ENCODE assay signal across 9 cellular contexts in the genomic region with DNA sequence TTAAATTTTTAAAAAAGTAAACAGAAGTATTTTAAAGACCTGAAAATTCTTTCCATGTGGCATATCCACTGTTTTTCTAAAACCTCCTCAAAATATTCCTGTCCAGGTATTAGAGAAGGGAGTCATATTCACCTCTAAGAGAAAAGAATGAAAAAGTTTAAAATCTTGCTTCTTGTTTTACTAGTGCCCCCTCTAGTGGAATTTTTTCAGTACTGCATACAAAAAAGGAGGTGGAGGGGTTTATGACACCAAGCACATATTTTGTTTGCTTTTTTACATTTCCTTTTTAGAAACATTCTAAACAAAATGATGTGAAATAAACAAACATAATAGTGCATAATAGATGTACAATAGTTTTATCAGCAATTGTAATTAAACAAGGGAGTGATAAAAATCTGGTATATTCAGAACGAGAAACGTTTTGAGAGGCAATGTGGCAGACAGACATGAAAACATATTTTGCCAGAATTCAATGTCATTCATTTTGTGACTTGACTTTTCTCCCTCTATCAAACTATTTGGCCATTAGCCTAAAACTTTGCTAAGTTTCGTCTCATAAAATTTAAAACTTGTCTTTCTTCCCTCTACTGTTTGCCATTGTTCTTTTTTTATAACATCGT.
DNase-seq lines count a peak whose midpoint lies in the region; ATAC-seq and TF ChIP-seq lines count a peak whose summit lies in the region.
"Had no signal": no experiment of that assay in that cellular context is flagged by ENCODE, and none has a peak within 500 bp of the region (broad histone marks: within the 10 kb centered on the region; RNA-seq: fewer than 3 reads in every experiment).

No MANE protein-coding gene starts in this region.

- no peaks in the 10 kb centered on the region for H3K36me3 ChIP-seq in upper lobe of left lung
- H3K36me3 ChIP-seq: BLaER1 treated with 17β-estradiol and CSF1 and Interleukin-3, amounts not matched to agents 10 nM and 100 nM had no signal

- peak; percentile 44; the same call in 1 of the 2 replicates for TF ChIP-seq RAD21 in Ishikawa (IDR thresholded peaks at IDR 0.05; ENCODE audit: low read depth)

- H3K27me3 ChIP-seq in upper lobe of left lung, result no peaks in the 10 kb centered on the region
- H3K27me3 ChIP-seq: BLaER1 treated with 17β-estradiol and CSF1 and Interleukin-3, amounts not matched to agents 10 nM and 100 nM had no signal

- H3K36me3 Mint-ChIP-seq in glutamatergic neuron (ENCODE audit: unreplicated experiment), result no peaks in the 10 kb centered on the region

- no peak for TF ChIP-seq EP300 in Ishikawa (IDR thresholded peaks at IDR 0.05; ENCODE audit: borderline replicate concordance)
- no peak for TF ChIP-seq EP300 in upper lobe of left lung (IDR thresholded peaks at IDR 0.05)

- TF ChIP-seq CTCF in glutamatergic neuron (IDR thresholded peaks at IDR 0.05; ENCODE audit: partially characterized antibody, unreplicated experiment) (peak; percentile 93), upper lobe of left lung (IDR thresholded peaks at IDR 0.05) (peak in 5 of 6 experiments; percentile 51 to 65 (median 60))

- no peak overlapping the region for H3K27ac Mint-ChIP-seq in glutamatergic neuron (ENCODE audit: unreplicated experiment)
- no peak overlapping the region for H3K27ac Mint-ChIP-seq in stimulated activated naive CD8-positive, alpha-beta T cell treated with anti-CD3 and anti-CD28 coated beads, Interleukin-15, amount 100 ng/mL, for 72 hours

- 51 to 54% methylated on average over 4 of the region's 4 CpGs for WGBS in upper lobe of left lung, 2 donors

- no peaks in the 10 kb centered on the region for H3K9me3 Mint-ChIP-seq in glutamatergic neuron (ENCODE audit: unreplicated experiment)
- peaks cover 0 to 4% of the 10 kb centered on the region in 2 donors for H3K9me3 Mint-ChIP-seq in stimulated activated naive CD8-positive, alpha-beta T cell treated with anti-CD3 and anti-CD28 coated beads, Interleukin-15, amount 100 ng/mL, for 72 hours

- DNase-seq in NCI-H1092 treated with DMSO at 0.1 percent for 48 hours (lab: John Stamatoyannopoulos, UW) (peak; percentile 4), NCI-H1092 (lab: John Stamatoyannopoulos, UW) (no peak), SW480 (ENCODE audit: low spot score) (peak; percentile 19), glutamatergic neuron (no peak), upper lobe of left lung (no peak)
- no peak for DNase-seq in stimulated activated naive CD8-positive, alpha-beta T cell treated with anti-CD3 and anti-CD28 coated beads, Interleukin-15, amount 100 ng/mL, for 72 hours

- ATAC-seq in upper lobe of left lung (ENCODE audit: low FRiP score in 2 of 2) (no peak), GM21529 (IDR thresholded peaks at IDR 0.05; ENCODE audit: unreplicated experiment) (no peak)
- ATAC-seq in stimulated activated naive CD8-positive, alpha-beta T cell treated with anti-CD3 and anti-CD28 coated beads, Interleukin-15, amount 100 ng/mL, for 72 hours, result no peak

- H3K4me3 Mint-ChIP-seq in glutamatergic neuron (ENCODE audit: unreplicated experiment), result no peak overlapping the region
- H3K4me3 Mint-ChIP-seq in stimulated activated naive CD8-positive, alpha-beta T cell treated with anti-CD3 and anti-CD28 coated beads, Interleukin-15, amount 100 ng/mL, for 72 hours, result no peak overlapping the region

- no peak overlapping the region for H3K4me3 ChIP-seq in upper lobe of left lung
- H3K4me3 ChIP-seq: BLaER1 treated with 17β-estradiol and CSF1 and Interleukin-3, amounts not matched to agents 10 nM and 100 nM had no signal

- peaks cover 13% of the 10 kb centered on the region for H3K4me1 Mint-ChIP-seq in glutamatergic neuron (ENCODE audit: low read depth, unreplicated experiment)
- no peaks in the 10 kb centered on the region for H3K4me1 Mint-ChIP-seq in stimulated activated naive CD8-positive, alpha-beta T cell treated with anti-CD3 and anti-CD28 coated beads, Interleukin-15, amount 100 ng/mL, for 72 hours

- no peak for TF ChIP-seq POLR2A in upper lobe of left lung (IDR thresholded peaks at IDR 0.05)

- no peaks in the 10 kb centered on the region for H3K27me3 Mint-ChIP-seq in glutamatergic neuron (ENCODE audit: unreplicated experiment)
- H3K27me3 Mint-ChIP-seq in stimulated activated naive CD8-positive, alpha-beta T cell treated with anti-CD3 and anti-CD28 coated beads, Interleukin-15, amount 100 ng/mL, for 72 hours, result no peaks in the 10 kb centered on the region

- no peaks in the 10 kb centered on the region for H3K4me1 ChIP-seq in upper lobe of left lung

- H3K27ac ChIP-seq in upper lobe of left lung, result no peak overlapping the region
- H3K27ac ChIP-seq: BLaER1 treated with 17β-estradiol and CSF1 and Interleukin-3, amounts not matched to agents 10 nM and 100 nM had no signal

- H3K9me3 ChIP-seq in upper lobe of left lung, result no peaks in the 10 kb centered on the region
- H3K9me3 ChIP-seq: BLaER1 treated with 17β-estradiol and CSF1 and Interleukin-3, amounts not matched to agents 10 nM and 100 nM had no signal

TF ChIP-seq in Ishikawa, 13 proteins besides CTCF, POLR2A, EP300 and RAD21:
- TF ChIP-seq TEAD4 (IDR thresholded peaks at IDR 0.05) (no peak), TCF12 (IDR thresholded peaks at IDR 0.05; ENCODE audit: low read depth) (no peak), YY1 (IDR thresholded peaks at IDR 0.05; ENCODE audit: low read depth) (no peak), ZBTB7A (IDR thresholded peaks at IDR 0.05; ENCODE audit: low read depth) (no peak), EGR1 (IDR thresholded peaks at IDR 0.05) (no peak), NFIC (IDR thresholded peaks at IDR 0.05) (no peak)
- TF ChIP-seq, protein P1, sequence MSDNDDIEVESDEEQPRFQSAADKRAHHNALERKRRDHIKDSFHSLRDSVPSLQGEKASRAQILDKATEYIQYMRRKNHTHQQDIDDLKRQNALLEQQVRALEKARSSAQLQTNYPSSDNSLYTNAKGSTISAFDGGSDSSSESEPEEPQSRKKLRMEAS (IDR thresholded peaks at IDR 0.05), result no peak
- TF ChIP-seq, protein P2, sequence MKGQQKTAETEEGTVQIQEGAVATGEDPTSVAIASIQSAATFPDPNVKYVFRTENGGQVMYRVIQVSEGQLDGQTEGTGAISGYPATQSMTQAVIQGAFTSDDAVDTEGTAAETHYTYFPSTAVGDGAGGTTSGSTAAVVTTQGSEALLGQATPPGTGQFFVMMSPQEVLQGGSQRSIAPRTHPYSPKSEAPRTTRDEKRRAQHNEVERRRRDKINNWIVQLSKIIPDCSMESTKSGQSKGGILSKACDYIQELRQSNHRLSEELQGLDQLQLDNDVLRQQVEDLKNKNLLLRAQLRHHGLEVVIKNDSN (IDR thresholded peaks at IDR 0.05), result no peak

Comparison
In these comparisons a context has a peak if more than half of its experiments do, and no peak if none do; other contexts are left out.
1. DNase-seq: peak in NCI-H1092 treated with DMSO at 0.1 percent for 48 hours (single experiment) and SW480 (single experiment); none in NCI-H1092 (single experiment), glutamatergic neuron (single experiment), upper lobe of left lung (0 of 2) and stimulated activated naive CD8-positive, alpha-beta T cell treated with anti-CD3 and anti-CD28 coated beads, Interleukin-15, amount 100 ng/mL, for 72 hours (0 of 2).